In the genomic region with DNA sequence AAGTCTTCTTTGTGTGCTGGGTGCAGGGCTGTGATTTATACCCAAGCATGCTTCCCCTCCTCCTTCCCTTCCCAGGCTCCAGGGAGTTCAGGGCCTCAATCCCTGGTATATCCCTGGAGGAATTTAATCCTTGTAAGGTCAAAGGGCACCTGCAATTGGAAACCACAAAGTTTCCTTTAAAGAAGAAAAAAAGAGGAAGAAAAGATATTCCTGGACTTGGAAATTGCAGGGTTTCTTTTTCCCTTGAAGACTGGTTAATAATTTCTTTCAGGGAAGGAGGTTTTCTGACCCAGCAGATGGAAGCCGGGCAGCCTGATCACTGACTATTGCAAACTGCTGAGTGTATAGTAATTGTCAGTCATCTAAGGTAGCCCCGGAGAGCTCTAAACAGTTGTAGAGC, we compare ENCODE assay signal across 15 cellular contexts.
DNase-seq lines count a peak whose midpoint lies in the region; ATAC-seq and TF ChIP-seq lines count a peak whose summit lies in the region.
"Had no signal": no experiment of that assay in that cellular context is flagged by ENCODE, and none has a peak within 500 bp of the region (broad histone marks: within the 10 kb centered on the region; RNA-seq: fewer than 3 reads in every experiment).

No MANE protein-coding gene starts in this region.

- H3K4me1 ChIP-seq in Caco-2 (peaks cover 23% of the 10 kb centered on the region), endodermal cell (ENCODE audit: control insufficient read depth, insufficient read depth, low read length) (peaks cover 18% of the 10 kb centered on the region), mucosa of descending colon (ENCODE audit: low read depth) (peaks cover 12% of the 10 kb centered on the region), MM.1S (ENCODE audit: low read length) (no peaks in the 10 kb centered on the region)

- TF ChIP-seq CTCF in Caco-2 (IDR thresholded peaks at IDR 0.05; ENCODE audit: insufficient read depth in 1 of 2, low read depth in 1 of 2, low read length in 1 of 2, severe bottlenecking in 1 of 2, unreplicated experiment in 1 of 2) (no peak), endodermal cell (conservative IDR thresholded peaks at IDR 0.05) (no peak), mucosa of descending colon (IDR thresholded peaks at IDR 0.05) (no peak), MM.1S (IDR thresholded peaks at IDR 0.05; ENCODE audit: low read length) (no peak)

- H2AFZ ChIP-seq in MM.1S (ENCODE audit: low read length), result no peak overlapping the region

- no peak overlapping the region for H3K4me2 ChIP-seq in MM.1S (ENCODE audit: low read depth, low read length)

- H3K36me3 ChIP-seq in Caco-2 (ENCODE audit: control insufficient read depth, insufficient read depth, low read length), result peaks cover 1% of the 10 kb centered on the region; the same call in 1 of the 2 replicates
- H3K36me3 ChIP-seq in endodermal cell (ENCODE audit: control insufficient read depth, insufficient read depth, low read length), result peaks cover 29% of the 10 kb centered on the region
- no peaks in the 10 kb centered on the region for H3K36me3 ChIP-seq in mucosa of descending colon (ENCODE audit: low read depth)
- no peaks in the 10 kb centered on the region for H3K36me3 ChIP-seq in MM.1S (replicated peaks; ENCODE audit: insufficient read depth, low read length)
- H3K36me3 ChIP-seq: ovary had no signal

- no peaks in the 10 kb centered on the region for H4K20me1 ChIP-seq in MM.1S (ENCODE audit: insufficient read depth, low read length)

- intact Hi-C loops in Caco-2 (cut with micrococcal nuclease; ENCODE audit: unreplicated experiment) (no loop called here), mucosa of descending colon (cut with DNase I, micrococcal nuclease) (no loop called here)

- CTCF ChIA-PET in Caco-2 (lab: Charles Lee), result no interaction called here

- H3K9me3 ChIP-seq in Caco-2 (no peaks in the 10 kb centered on the region), endodermal cell (ENCODE audit: control insufficient read depth, low read length) (no peaks in the 10 kb centered on the region), mucosa of descending colon (no peaks in the 10 kb centered on the region), MM.1S (replicated peaks; ENCODE audit: insufficient read depth, low read length) (no peaks in the 10 kb centered on the region)
- H3K9me3 ChIP-seq: ovary had no signal

- no TSS peak for BruUV-seq in Caco-2 (replicated peaks; lab: Mats Ljungman, UMichigan)

- H3K9me2 ChIP-seq in MM.1S (replicated peaks; ENCODE audit: insufficient read depth, low read length), result no peaks in the 10 kb centered on the region

- H3K27ac ChIP-seq in endodermal cell (ENCODE audit: low read depth, low read length) (peak overlapping the region; percentile 50), MM.1S (ENCODE audit: low read length) (no peak overlapping the region)
- H3K27ac ChIP-seq: ovary had no signal

- H3K9ac ChIP-seq in endodermal cell (ENCODE audit: extremely low read depth, low read length, poor library complexity, severe bottlenecking) (peak overlapping the region; percentile 3), MM.1S (ENCODE audit: low read length) (no peak overlapping the region)

- no peaks in the 10 kb centered on the region for H3K79me2 ChIP-seq in MM.1S (ENCODE audit: low read length)

- H3K27me3 Mint-ChIP-seq in Caco-2 (ENCODE audit: insufficient read depth, unreplicated experiment) (no peaks in the 10 kb centered on the region), endodermal cell (ENCODE audit: insufficient read depth) (no peaks in the 10 kb centered on the region)
- H3K27me3 Mint-ChIP-seq: activated naive CD8-positive, alpha-beta T cell had no signal

- H3K27me3 ChIP-seq in Caco-2 (replicated peaks; ENCODE audit: control insufficient read depth, insufficient read depth, low read length) (no peaks in the 10 kb centered on the region), endodermal cell (ENCODE audit: control insufficient read depth, insufficient read depth, low read length, poor library complexity, severe bottlenecking) (no peaks in the 10 kb centered on the region), MM.1S (replicated peaks; ENCODE audit: insufficient read depth, low read length) (no peaks in the 10 kb centered on the region)
- H3K27me3 ChIP-seq: ovary had no signal

- DNase-seq in Caco-2, result peak; percentile 24 to 60
- peak; percentile 47 for DNase-seq in LHCN-M2 (ENCODE audit: low read depth)
- no peak for DNase-seq in endodermal cell
- DNase-seq in mucosa of descending colon, result no peak
- no peak for DNase-seq in MM.1S
- DNase-seq in activated CD8-positive, alpha-beta memory T cell treated with anti-CD3 and anti-CD28 coated beads for 24 hours, result no peak
- no peak for DNase-seq in cortex of kidney (lab: John Stamatoyannopoulos, UW)
- no peak for DNase-seq in putamen (ENCODE audit: low spot score)
- DNase-seq: activated CD8-positive, alpha-beta memory T cell treated with anti-CD3 and anti-CD28 coated beads, Interleukin-2, amount 50 U/mL, for 4 hours; DMS 273 treated with DMSO at 0.1 percent for 48 hours; NCI-H1105; NCI-H446 treated with DMSO at 0.1 percent for 48 hours; ovary had no signal

- no peaks in the 10 kb centered on the region for H3K9me3 Mint-ChIP-seq in Caco-2 (ENCODE audit: unreplicated experiment)
- H3K9me3 Mint-ChIP-seq in endodermal cell, result no peaks in the 10 kb centered on the region

- POLR2A ChIA-PET in Caco-2 (lab: Charles Lee), result no interaction called here

- peaks cover 28% of the 10 kb centered on the region for H3K4me1 Mint-ChIP-seq in Caco-2 (ENCODE audit: low read depth, unreplicated experiment)
- peaks cover 57% of the 10 kb centered on the region for H3K4me1 Mint-ChIP-seq in endodermal cell

- H3K27ac Mint-ChIP-seq in Caco-2 (ENCODE audit: unreplicated experiment) (peak overlapping the region; percentile 72), endodermal cell (peak overlapping the region; percentile 59)
- H3K27ac Mint-ChIP-seq: activated naive CD8-positive, alpha-beta T cell had no signal

- peak; percentile 61 for ATAC-seq in mucosa of descending colon
- ATAC-seq: esophagus mucosa had no signal

- H3K36me3 Mint-ChIP-seq in Caco-2 (ENCODE audit: insufficient read depth, unreplicated experiment) (peaks cover 48% of the 10 kb centered on the region), endodermal cell (ENCODE audit: low read depth) (peaks cover 26% of the 10 kb centered on the region)

- H3K4me3 ChIP-seq in Caco-2 (ENCODE audit: low read depth, low read length) (no peak overlapping the region), endodermal cell (ENCODE audit: low read length) (peak overlapping the region; percentile 41), mucosa of descending colon (no peak overlapping the region), MM.1S (ENCODE audit: low read length) (no peak overlapping the region)
- H3K4me3 ChIP-seq: ovary had no signal

- H3K4me3 Mint-ChIP-seq in Caco-2 (ENCODE audit: unreplicated experiment), result no peak overlapping the region
- no peak overlapping the region for H3K4me3 Mint-ChIP-seq in endodermal cell
- H3K4me3 Mint-ChIP-seq: activated naive CD8-positive, alpha-beta T cell had no signal

- H3F3A ChIP-seq in MM.1S (ENCODE audit: insufficient read depth, low read length), result no peaks in the 10 kb centered on the region

- WGBS in endodermal cell (ENCODE audit: insufficient coverage in 1 of 2, insufficient read length in 1 of 2), 2 experiments, result 75 to 89% methylated on average over 1 to 2 of the region's 2 CpGs

Comparison
In these comparisons a context has a peak if more than half of its experiments do, and no peak if none do; other contexts are left out.
1. DNase-seq: peak in Caco-2 (2 of 2) and LHCN-M2 (single experiment); none in endodermal cell (single experiment), mucosa of descending colon (0 of 3), MM.1S (single experiment), activated CD8-positive, alpha-beta memory T cell treated with anti-CD3 and anti-CD28 coated beads for 24 hours (single experiment), cortex of kidney (single experiment) and putamen (single experiment).